ENCODE assay signal across 2 cellular contexts in the genomic region with DNA sequence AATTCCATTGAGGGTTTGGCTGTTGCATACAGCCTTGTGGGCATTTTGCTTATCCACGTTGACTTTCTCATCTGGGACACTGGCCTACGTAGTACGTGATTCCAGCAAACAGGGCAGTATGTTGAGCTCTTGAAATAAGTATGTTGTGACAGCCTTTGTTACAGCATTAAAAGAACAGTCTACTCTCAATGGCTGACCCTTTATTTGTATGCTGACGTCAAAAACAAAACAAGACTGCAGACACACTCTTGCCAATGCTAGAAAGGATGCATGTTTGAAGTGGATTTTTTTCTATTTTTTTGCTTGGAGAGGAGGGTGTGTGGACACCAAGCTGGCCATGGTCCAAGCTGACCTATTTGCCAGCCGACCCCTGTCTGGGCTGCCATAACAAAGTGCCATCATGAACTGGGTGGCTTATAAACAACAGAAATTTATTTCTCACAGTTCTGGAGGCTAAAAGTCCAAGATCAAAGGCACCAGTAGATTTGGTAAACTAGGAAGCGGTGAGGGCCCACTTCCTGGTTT.
TF ChIP-seq lines count a peak whose summit lies in the region.

No MANE protein-coding gene starts in this region.

TF ChIP-seq in A549, 52 proteins besides CTCF, POLR2A, EP300 and RAD21:
- TF ChIP-seq, protein P1, sequence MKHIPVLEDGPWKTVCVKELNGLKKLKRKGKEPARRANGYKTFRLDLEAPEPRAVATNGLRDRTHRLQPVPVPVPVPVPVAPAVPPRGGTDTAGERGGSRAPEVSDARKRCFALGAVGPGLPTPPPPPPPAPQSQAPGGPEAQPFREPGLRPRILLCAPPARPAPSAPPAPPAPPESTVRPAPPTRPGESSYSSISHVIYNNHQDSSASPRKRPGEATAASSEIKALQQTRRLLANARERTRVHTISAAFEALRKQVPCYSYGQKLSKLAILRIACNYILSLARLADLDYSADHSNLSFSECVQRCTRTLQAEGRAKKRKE (CRISPR knock-in tag; IDR thresholded peaks at IDR 0.05; ENCODE audit: low read depth) = no peak
- no peak for TF ChIP-seq SMC3 (IDR thresholded peaks at IDR 0.05)
- no peak for TF ChIP-seq JUN (IDR thresholded peaks at IDR 0.05)

TF ChIP-seq in K562, 482 proteins besides CTCF, POLR2A, EP300 and RAD21:
- TF ChIP-seq CCAR2 (IDR thresholded peaks at IDR 0.05; ENCODE audit: low read depth, low read length) = 0 out of 2 replicates have a peak, but pooled peaks have one; percentile 44
- no peak for TF ChIP-seq RNF2 (IDR thresholded peaks at IDR 0.05)
